Comparison of ENCODE assay signal across 8 cellular contexts in the genomic region with DNA sequence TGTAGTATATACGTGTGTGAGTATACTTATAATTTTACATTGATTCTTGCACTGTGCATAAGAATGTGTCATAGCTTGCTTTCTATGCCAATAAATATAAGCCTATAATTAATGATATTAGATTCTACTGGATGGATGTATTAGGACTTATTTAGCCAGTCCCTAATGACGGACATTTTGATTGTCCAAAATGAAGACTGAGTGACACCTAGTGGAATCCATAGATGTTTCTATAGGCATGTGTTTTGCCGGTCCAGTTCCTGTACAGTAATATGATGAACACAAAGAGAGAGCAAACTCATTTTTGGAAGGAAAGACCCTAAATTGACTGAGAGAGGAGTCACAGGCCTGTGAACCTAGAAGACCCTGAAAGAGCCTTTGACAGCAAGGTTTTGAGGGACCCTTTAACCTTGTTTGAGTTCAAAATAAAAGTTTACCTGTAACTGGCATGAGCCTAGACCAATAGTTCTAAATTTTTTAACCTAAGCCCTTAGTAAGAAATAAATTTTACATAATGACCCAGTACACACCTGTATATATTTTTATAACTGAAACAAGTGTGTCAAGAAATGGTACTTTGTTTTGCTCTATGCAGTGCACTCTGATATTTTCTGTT. TPM values are rescaled to one million over a fixed set of nuclear protein-coding genes. Genes with fewer than 3 reads are reported as not detected.
A peak's percentile ranks its signal among the peaks of the same experiment; 100 is the strongest.
DNase-seq lines count a peak whose midpoint lies in the region; ATAC-seq, FAIRE-seq and TF ChIP-seq lines count a peak whose summit lies in the region.

No MANE protein-coding gene starts in this region.

- H3K4me1 ChIP-seq in breast epithelium (no peaks in the 10 kb centered on the region), kidney (ENCODE audit: control insufficient read depth in 1 of 2, insufficient read depth in 1 of 2, low read depth in 1 of 2, low read length in 2 of 2) (peaks cover 2 to 7% of the 10 kb centered on the region in 2 donors), ovary (ENCODE audit: insufficient read depth) (peaks cover 1% of the 10 kb centered on the region)

- ATAC-seq in HG03064 (IDR thresholded peaks at IDR 0.05; ENCODE audit: low read depth, unreplicated experiment) (peak; percentile 67), GM18858 (IDR thresholded peaks at IDR 0.05; ENCODE audit: unreplicated experiment) (no peak)

- peak; percentile 52 for TF ChIP-seq CTCF in MCF 10A (IDR thresholded peaks at IDR 0.05; ENCODE audit: unreplicated experiment)
- peak in 1 of 3 donors; percentile 26 for TF ChIP-seq CTCF in breast epithelium (IDR thresholded peaks at IDR 0.05)
- peak; percentile 11 for TF ChIP-seq CTCF in kidney (IDR thresholded peaks at IDR 0.05; ENCODE audit: borderline replicate concordance, extremely low read depth, insufficient read depth)
- no peak for TF ChIP-seq CTCF in ovary (IDR thresholded peaks at IDR 0.05)

- TF ChIP-seq EP300 in ovary (IDR thresholded peaks at IDR 0.05): no peak

- H3K27ac ChIP-seq in breast epithelium: no peak overlapping the region
- H3K27ac ChIP-seq in kidney (ENCODE audit: low read depth in 2 of 2, low read length in 2 of 2): no peak overlapping the region
- no peak overlapping the region for H3K27ac ChIP-seq in ovary

- H3K27ac Mint-ChIP-seq in MCF 10A (ENCODE audit: low read depth, unreplicated experiment): no peak overlapping the region

- H3K27me3 Mint-ChIP-seq in MCF 10A (ENCODE audit: insufficient read depth, unreplicated experiment): no peaks in the 10 kb centered on the region

- peaks cover 10% of the 10 kb centered on the region for H3K4me1 Mint-ChIP-seq in MCF 10A (ENCODE audit: insufficient read depth, unreplicated experiment)

- WGBS in ovary, 3 donors: 58 to 64% (median 62%) methylated on average over 3 of the region's 3 CpGs

- no peak overlapping the region for H3K4me3 Mint-ChIP-seq in MCF 10A (ENCODE audit: unreplicated experiment)

- CTCF ChIA-PET in MCF 10A (lab: Yijun Ruan, JAX): interaction anchor here (0.5 to 6.8 kb wide), 14 partner anchors 10 to 365 kb away, joined by 3 to 96 read pairs (median 3); partner anchors contain the start of gene BPGM

- TF ChIP-seq POLR2A in breast epithelium (IDR thresholded peaks at IDR 0.05): no peak
- no peak for TF ChIP-seq POLR2A in ovary (IDR thresholded peaks at IDR 0.05)

- H3K36me3 ChIP-seq in breast epithelium (no peaks in the 10 kb centered on the region), kidney (ENCODE audit: control insufficient read depth in 1 of 2, insufficient read depth in 2 of 2, low read length in 2 of 2) (no peaks in the 10 kb centered on the region), ovary (no peaks in the 10 kb centered on the region)

- peaks cover 60% of the 10 kb centered on the region for H3K36me3 Mint-ChIP-seq in MCF 10A (ENCODE audit: insufficient read depth, unreplicated experiment)

- no peak overlapping the region for H3K4me3 ChIP-seq in breast epithelium
- H3K4me3 ChIP-seq in kidney (ENCODE audit: low read length in 2 of 2): no peak overlapping the region
- H3K4me3 ChIP-seq in ovary: no peak overlapping the region

- DNase-seq in MCF 10A (ENCODE audit: unreplicated experiment): peak; percentile 42
- DNase-seq in breast epithelium (ENCODE audit: low spot score in 2 of 2): no peak
- DNase-seq in RKO (ENCODE audit: low spot score): peak; percentile 67
- DNase-seq in kidney: no peak
- no peak for DNase-seq in ovary
- DNase-seq in SKM-1 (lab: John Stamatoyannopoulos, UW; ENCODE audit: unreplicated experiment): no peak

- H3K9me3 Mint-ChIP-seq in MCF 10A (ENCODE audit: unreplicated experiment): no peaks in the 10 kb centered on the region

- FAIRE-seq in kidney (lab: Jason Lieb, UNC): no peak

- intact Hi-C loops in MCF 10A (cut with micrococcal nuclease): loop anchor here (1.0 to 10.0 kb wide), 5 partner anchors 220 to 509 kb away; no protein-coding TSS in a partner anchor
- intact Hi-C loops in breast epithelium (cut with DNase I; ENCODE audit: low total_unique reads): no loop called here
- intact Hi-C loops in kidney (cut with DNase I): no loop called here
- intact Hi-C loops in ovary (cut with DNase I): no loop called here

- POLR2A ChIA-PET in MCF 10A (lab: Yijun Ruan, JAX): no interaction called here

- H3K9ac ChIP-seq in kidney (ENCODE audit: low read length in 2 of 2): no peak overlapping the region

- no peaks in the 10 kb centered on the region for H3K27me3 ChIP-seq in breast epithelium
- no peaks in the 10 kb centered on the region for H3K27me3 ChIP-seq in ovary

- H3K9me3 ChIP-seq in breast epithelium: no peaks in the 10 kb centered on the region
- H3K9me3 ChIP-seq in kidney (ENCODE audit: control insufficient read depth in 1 of 2, low read length in 2 of 2): no peaks in the 10 kb centered on the region
- H3K9me3 ChIP-seq in ovary: no peaks in the 10 kb centered on the region

- BruUV-seq in MCF 10A (replicated peaks; lab: Mats Ljungman, UMichigan): no TSS peak

RNA-seq across cellular contexts. Expression of gene AGBL3, which starts 42.4 kb away (rescaled TPM):
- total RNA-seq in MCF 10A (2022) (1.1 and 1.8 TPM in 2 replicates), breast epithelium (1 to 10 TPM; 2.2 to 5.1 (median 4.3) TPM), kidney (7.6 TPM), ovary (1 to 10 TPM; 2.0 to 8.1 (median 4.3) TPM)
- polyA plus RNA-seq in kidney (ENCODE audit: insufficient read depth, low read depth, low replicate concordance) (2.1 TPM), ovary (1 to 10 TPM; 2.9 to 4.2 TPM)

Comparison
In these comparisons a context has a peak if more than half of its experiments do, and no peak if none do; other contexts are left out.
1. DNase-seq: peak in MCF 10A (single experiment) and RKO (single experiment); none in breast epithelium (0 of 2), kidney (single experiment), ovary (0 of 5) and SKM-1 (single experiment).
2. CTCF ChIP-seq: peak in MCF 10A (single experiment) and kidney (single experiment); none in ovary (0 of 3).